In genomic region chr7:98617960-98618418, GRCh38 we compare ENCODE assay signal across 11 cellular contexts. TPM values are rescaled to one million over a fixed set of nuclear protein-coding genes. Genes with fewer than 3 reads are reported as not detected.
A peak's percentile ranks its signal among the peaks of the same experiment; 100 is the strongest.
DNase-seq lines count a peak whose midpoint lies in the region; ATAC-seq and TF ChIP-seq lines count a peak whose summit lies in the region.
"Had no signal": no experiment of that assay in that cellular context is flagged by ENCODE, and none has a peak within 500 bp of the region (broad histone marks: within the 10 kb centered on the region; RNA-seq: fewer than 3 reads in every experiment).

No MANE protein-coding gene starts in this region.

- POLR2A ChIA-PET in MCF 10A (lab: Yijun Ruan, JAX) = no interaction called here

- no TSS peak for BruUV-seq in MCF 10A (replicated peaks; lab: Mats Ljungman, UMichigan)

- H3K36me3 ChIP-seq in breast epithelium (no peaks in the 10 kb centered on the region), tibial artery (no peaks in the 10 kb centered on the region)

- H3K4me3 Mint-ChIP-seq in MCF 10A (ENCODE audit: unreplicated experiment) (no peak overlapping the region), nephron (peak overlapping the region; percentile 74 to 79 (median 76))
- H3K4me3 Mint-ChIP-seq: activated B cell treated with CpG ODN at 0.5 μM for 24 hours had no signal

- H3K9me3 Mint-ChIP-seq in MCF 10A (ENCODE audit: unreplicated experiment) (no peaks in the 10 kb centered on the region), nephron (peaks cover 7% of the 10 kb centered on the region)
- H3K9me3 Mint-ChIP-seq: activated B cell treated with CpG ODN at 0.5 μM for 24 hours had no signal

- H3K9me3 ChIP-seq in breast epithelium (no peaks in the 10 kb centered on the region), tibial artery (no peaks in the 10 kb centered on the region)

- TF ChIP-seq CTCF in breast epithelium (IDR thresholded peaks at IDR 0.05) (no peak), MCF 10A (IDR thresholded peaks at IDR 0.05; ENCODE audit: unreplicated experiment) (no peak), nephron (IDR thresholded peaks at IDR 0.05; ENCODE audit: unreplicated experiment in 3 of 3) (no peak), tibial artery (IDR thresholded peaks at IDR 0.05) (no peak), foreskin keratinocyte (conservative IDR thresholded peaks at IDR 0.05) (no peak)

- peaks cover 36% of the 10 kb centered on the region for H3K27me3 Mint-ChIP-seq in MCF 10A (ENCODE audit: insufficient read depth, unreplicated experiment)
- peaks cover 82% of the 10 kb centered on the region for H3K27me3 Mint-ChIP-seq in nephron (ENCODE audit: low read depth)

- H3K4me1 Mint-ChIP-seq in MCF 10A (ENCODE audit: insufficient read depth, unreplicated experiment) = no peaks in the 10 kb centered on the region
- H3K4me1 Mint-ChIP-seq in nephron = peaks cover 6% of the 10 kb centered on the region

- H3K4me1 ChIP-seq in breast epithelium = no peaks in the 10 kb centered on the region
- H3K4me1 ChIP-seq in tibial artery = peaks cover 0 to 39% (median 25%) of the 10 kb centered on the region in 4 donors
- H3K4me1 ChIP-seq in foreskin keratinocyte = no peaks in the 10 kb centered on the region

- CTCF ChIA-PET in MCF 10A (lab: Yijun Ruan, JAX) = no interaction called here

- no peak for TF ChIP-seq POLR2A in breast epithelium (IDR thresholded peaks at IDR 0.05)

- intact Hi-C loops in breast epithelium (cut with DNase I; ENCODE audit: low total_unique reads) (no loop called here), MCF 10A (cut with micrococcal nuclease) (loop anchor here (10.0 kb wide), 1 partner anchor 127 kb away; no protein-coding TSS in a partner anchor), tibial artery (cut with DNase I; ENCODE audit: low total_unique reads) (no loop called here)

- DNase-seq in breast epithelium (ENCODE audit: low spot score in 2 of 2) = no peak
- DNase-seq in MCF 10A (ENCODE audit: unreplicated experiment) = no peak
- DNase-seq in ecto neural progenitor cell (ENCODE audit: low spot score) = peak; percentile 70
- DNase-seq in tibial artery = no peak
- no peak for DNase-seq in foreskin keratinocyte
- DNase-seq: activated B cell treated with CpG ODN at 0.5 μM for 24 hours; activated T-cell treated with anti-CD3 and anti-CD28 coated beads, Interleukin-2, amount 50 U/mL, for 1 hour; GDM1 had no signal

- H3K36me3 Mint-ChIP-seq in MCF 10A (ENCODE audit: insufficient read depth, unreplicated experiment) (no peaks in the 10 kb centered on the region), nephron (ENCODE audit: low read depth) (no peaks in the 10 kb centered on the region)

- ATAC-seq in HG03432 (IDR thresholded peaks at IDR 0.05; ENCODE audit: unreplicated experiment) (no peak), foreskin keratinocyte (no peak), HG03354 (IDR thresholded peaks at IDR 0.05; ENCODE audit: poor library complexity, severe bottlenecking, unreplicated experiment) (no peak)

- H3K4me3 ChIP-seq in breast epithelium (peak overlapping the region; percentile 12 to 42 (median 30)), tibial artery (peak overlapping the region; percentile 50 to 51)

- peaks cover 3 to 85% of the 10 kb centered on the region in 2 donors for H3K27me3 ChIP-seq in breast epithelium
- peaks cover 0 to 64% of the 10 kb centered on the region in 2 donors for H3K27me3 ChIP-seq in tibial artery
- peaks cover 50% of the 10 kb centered on the region for H3K27me3 ChIP-seq in foreskin keratinocyte

- H3K27ac ChIP-seq in breast epithelium (no peak overlapping the region), tibial artery (peak overlapping the region in 1 of 2 donors; percentile 50), foreskin keratinocyte (no peak overlapping the region)

- H3K27ac Mint-ChIP-seq in MCF 10A (ENCODE audit: low read depth, unreplicated experiment) (no peak overlapping the region), nephron (no peak overlapping the region)
- H3K27ac Mint-ChIP-seq: activated B cell treated with CpG ODN at 0.5 μM for 24 hours had no signal

RNA-seq across cellular contexts. Expression of gene NPTX2, which starts 0.9 kb away (rescaled TPM):
- total RNA-seq in breast epithelium = 1 to 10 TPM; 1.5 to 3.3 (median 3.2) TPM
- total RNA-seq in MCF 10A (2022) = not detected in 2 replicates
- total RNA-seq in foreskin keratinocyte = not detected in 2 replicates
- polyA plus RNA-seq in foreskin keratinocyte = not detected in 2 replicates
- total RNA-seq: activated B cell treated with CpG ODN at 0.5 μM for 24 hours had no signal
